ENCODE assay signal across 1 cellular context in the genomic region with DNA sequence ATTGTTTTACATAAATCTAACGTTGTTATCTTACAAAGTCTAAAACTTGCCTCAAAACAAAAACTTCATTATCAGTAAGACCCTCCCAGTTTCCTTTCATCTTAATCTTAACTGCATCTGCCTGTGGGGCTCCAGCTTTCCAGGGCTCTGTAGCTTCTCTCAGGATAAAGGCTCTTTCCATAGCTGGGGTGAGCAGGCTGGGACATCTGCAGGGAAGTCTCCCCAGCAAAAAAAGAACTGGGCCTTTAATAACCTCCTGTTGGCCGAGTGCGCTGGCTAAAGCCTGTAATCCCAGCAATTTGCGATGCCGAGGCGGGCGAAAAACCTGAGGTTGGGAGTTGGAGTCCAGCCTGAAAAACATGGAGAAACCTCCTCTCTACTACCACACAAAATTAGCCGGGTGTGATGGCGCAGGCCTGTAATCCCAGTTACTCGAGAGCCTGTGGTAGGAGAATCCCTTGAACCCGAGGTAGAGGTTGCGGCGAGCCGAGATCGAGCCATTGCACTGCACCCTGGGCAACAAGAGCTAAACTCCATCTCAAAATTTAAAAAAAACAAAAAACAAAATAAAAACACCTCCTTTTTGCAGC.
TF ChIP-seq lines count a peak whose summit lies in the region.

No MANE protein-coding gene starts in this region.

TF ChIP-seq in K562, 482 proteins besides CTCF, POLR2A, EP300 and RAD21 (continued from another document):
- TF ChIP-seq ZNF668 (CRISPR knock-in tag; IDR thresholded peaks at IDR 0.05) (no peak), RHOXF2B (CRISPR knock-in tag; conservative IDR thresholded peaks at IDR 0.05) (no peak), SETDB1 (IDR thresholded peaks at IDR 0.05; ENCODE audit: low read length) (no peak), SMARCA5 (IDR thresholded peaks at IDR 0.05) (no peak), HOMEZ (CRISPR knock-in tag; IDR thresholded peaks at IDR 0.05) (no peak), ZNF584 (CRISPR knock-in tag; IDR thresholded peaks at IDR 0.05; ENCODE audit: low read depth) (no peak)
- TF ChIP-seq, protein P1, sequence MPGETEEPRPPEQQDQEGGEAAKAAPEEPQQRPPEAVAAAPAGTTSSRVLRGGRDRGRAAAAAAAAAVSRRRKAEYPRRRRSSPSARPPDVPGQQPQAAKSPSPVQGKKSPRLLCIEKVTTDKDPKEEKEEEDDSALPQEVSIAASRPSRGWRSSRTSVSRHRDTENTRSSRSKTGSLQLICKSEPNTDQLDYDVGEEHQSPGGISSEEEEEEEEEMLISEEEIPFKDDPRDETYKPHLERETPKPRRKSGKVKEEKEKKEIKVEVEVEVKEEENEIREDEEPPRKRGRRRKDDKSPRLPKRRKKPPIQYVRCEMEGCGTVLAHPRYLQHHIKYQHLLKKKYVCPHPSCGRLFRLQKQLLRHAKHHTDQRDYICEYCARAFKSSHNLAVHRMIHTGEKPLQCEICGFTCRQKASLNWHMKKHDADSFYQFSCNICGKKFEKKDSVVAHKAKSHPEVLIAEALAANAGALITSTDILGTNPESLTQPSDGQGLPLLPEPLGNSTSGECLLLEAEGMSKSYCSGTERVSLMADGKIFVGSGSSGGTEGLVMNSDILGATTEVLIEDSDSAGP (CRISPR knock-in tag; IDR thresholded peaks at IDR 0.05): no peak
- TF ChIP-seq, protein P2, sequence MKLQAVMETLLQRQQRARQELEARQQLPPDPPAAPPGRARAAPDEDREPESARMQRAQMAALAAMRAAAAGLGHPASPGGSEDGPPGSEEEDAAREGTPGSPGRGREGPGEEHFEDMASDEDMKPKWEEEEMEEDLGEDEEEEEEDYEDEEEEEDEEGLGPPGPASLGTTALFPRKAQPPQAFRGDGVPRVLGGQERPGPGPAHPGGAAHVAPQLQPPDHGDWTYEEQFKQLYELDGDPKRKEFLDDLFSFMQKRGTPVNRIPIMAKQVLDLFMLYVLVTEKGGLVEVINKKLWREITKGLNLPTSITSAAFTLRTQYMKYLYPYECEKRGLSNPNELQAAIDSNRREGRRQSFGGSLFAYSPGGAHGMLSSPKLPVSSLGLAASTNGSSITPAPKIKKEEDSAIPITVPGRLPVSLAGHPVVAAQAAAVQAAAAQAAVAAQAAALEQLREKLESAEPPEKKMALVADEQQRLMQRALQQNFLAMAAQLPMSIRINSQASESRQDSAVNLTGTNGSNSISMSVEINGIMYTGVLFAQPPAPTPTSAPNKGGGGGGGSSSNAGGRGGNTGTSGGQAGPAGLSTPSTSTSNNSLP (IDR thresholded peaks at IDR 0.05; ENCODE audit: borderline replicate concordance, low read depth, low read length): no peak
TF ChIP-seq in K562: peak in this region for 0.
